In the genomic region with DNA sequence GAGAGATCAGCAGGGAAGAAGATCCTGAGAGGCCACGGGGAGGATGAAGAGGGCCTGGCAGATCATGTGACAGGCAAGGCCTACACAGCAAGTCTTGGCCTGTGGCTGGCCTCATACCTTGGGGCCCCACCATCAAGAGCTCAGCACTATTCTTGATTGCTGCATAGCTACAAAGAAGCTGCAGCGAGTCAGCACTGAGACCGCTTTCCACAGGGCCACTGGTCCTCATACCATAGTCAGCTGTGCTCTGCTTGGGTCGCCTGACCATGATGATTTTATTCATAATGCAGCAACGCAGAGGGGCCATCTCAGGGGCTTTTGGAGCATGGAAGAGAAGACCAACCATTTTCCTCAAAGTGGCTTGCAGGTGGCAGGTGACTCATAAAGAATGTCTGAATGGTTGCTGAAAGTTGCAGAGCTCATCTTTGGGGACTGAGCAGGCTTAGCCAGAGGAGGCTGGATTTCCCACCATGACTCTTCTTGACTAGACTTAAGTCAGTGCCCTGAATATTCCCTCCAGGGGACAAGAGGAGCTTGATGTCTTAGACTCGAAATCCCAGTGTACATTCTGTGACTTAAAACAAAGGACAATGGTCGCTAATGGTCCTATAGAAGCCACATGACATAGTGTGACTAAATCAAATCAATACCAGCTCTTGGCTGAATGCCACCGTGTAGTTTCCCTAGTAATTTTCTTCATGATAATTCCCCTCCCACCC, we compare ENCODE assay signal across 12 cellular contexts. TPM values are rescaled to one million over a fixed set of nuclear protein-coding genes. Genes with fewer than 3 reads are reported as not detected.
"Had no signal": no experiment of that assay in that cellular context is flagged by ENCODE, and none has a peak within 500 bp of the region (broad histone marks: within the 10 kb centered on the region; RNA-seq: fewer than 3 reads in every experiment).

No MANE protein-coding gene starts in this region.

RNA-seq across cellular contexts. Expression of a gene that starts 2.0 kb away (rescaled TPM):
- total RNA-seq: activated B cell treated with CpG ODN at 0.5 μM for 24 hours; activated CD4-positive, alpha-beta T cell treated with anti-CD3 and anti-CD28 coated beads, Interleukin-2, amount 10 ng/mL, durations not matched to agents 24 days and 14 days; activated CD8-positive, alpha-beta T cell treated with anti-CD3 and anti-CD28 coated beads, Interleukin-2, amount 10 ng/mL, durations not matched to agents 7 days and 5 days; cardiac muscle cell; chondrocyte; esophagus squamous epithelium; heart right ventricle; left ventricle myocardium inferior; mammary epithelial cell; renal cortical epithelial cell; sigmoid colon; urinary bladder had no signal
- polyA plus RNA-seq: cardiac muscle cell, mammary epithelial cell, sigmoid colon, urinary bladder had no signal

RNA-seq across cellular contexts. Expression of a gene that starts 46.4 kb away (rescaled TPM):
- total RNA-seq: activated B cell treated with CpG ODN at 0.5 μM for 24 hours; activated CD4-positive, alpha-beta T cell treated with anti-CD3 and anti-CD28 coated beads, Interleukin-2, amount 10 ng/mL, durations not matched to agents 24 days and 14 days; activated CD8-positive, alpha-beta T cell treated with anti-CD3 and anti-CD28 coated beads, Interleukin-2, amount 10 ng/mL, durations not matched to agents 7 days and 5 days; cardiac muscle cell; chondrocyte; esophagus squamous epithelium; heart right ventricle; left ventricle myocardium inferior; mammary epithelial cell; renal cortical epithelial cell; sigmoid colon; urinary bladder had no signal
- polyA plus RNA-seq: heart right ventricle, mammary epithelial cell, sigmoid colon, urinary bladder had no signal
